8 cellular contexts compared by ENCODE assay signal in genomic region chr10:103845983-103846382, GRCh38. TPM values are rescaled to one million over a fixed set of nuclear protein-coding genes. Genes with fewer than 3 reads are reported as not detected.
A peak's percentile ranks its signal among the peaks of the same experiment; 100 is the strongest.
DNase-seq lines count a peak whose midpoint lies in the region; ATAC-seq and TF ChIP-seq lines count a peak whose summit lies in the region.

No MANE protein-coding gene starts in this region.

- ATAC-seq in activated CD8-positive, alpha-beta memory T cell treated with anti-CD3 and anti-CD28 coated beads, Interleukin-2, amount 10 ng/mL, durations not matched to agents 7 days and 5 days = peak; percentile 86
- ATAC-seq in activated B cell treated with CpG ODN at 0.5 μM for 24 hours (ENCODE audit: low read depth) (peak; percentile 95), GM18870 (IDR thresholded peaks at IDR 0.05; ENCODE audit: unreplicated experiment) (no peak)
- peak; percentile 81 for ATAC-seq in stimulated activated naive CD8-positive, alpha-beta T cell treated with anti-CD3 and anti-CD28 coated beads, Interleukin-15, amount 100 ng/mL, for 72 hours

- H3K36me3 Mint-ChIP-seq in activated CD8-positive, alpha-beta memory T cell treated with anti-CD3 and anti-CD28 coated beads, Interleukin-2, amount 10 ng/mL, durations not matched to agents 7 days and 5 days = no peaks in the 10 kb centered on the region
- H3K36me3 Mint-ChIP-seq in activated B cell treated with CpG ODN at 0.5 μM for 24 hours (ENCODE audit: low read depth) = no peaks in the 10 kb centered on the region

- H3K27me3 ChIP-seq in left ventricle myocardium inferior (ENCODE audit: low read depth) = no peaks in the 10 kb centered on the region

- no peaks in the 10 kb centered on the region for H3K9me3 ChIP-seq in left ventricle myocardium inferior (replicated peaks)

- CTCF ChIA-PET in activated CD8-positive, alpha-beta memory T cell treated with anti-CD3 and anti-CD28 coated beads, Interleukin-2, amount 10 ng/mL, durations not matched to agents 7 days and 5 days (lab: Charles Lee) = interaction anchor here (1.3 to 4.2 kb wide), 4 partner anchors 11 to 134 kb away, joined by 3 to 35 read pairs (median 18); partner anchors contain the start of gene SH3PXD2A
- CTCF ChIA-PET in activated B cell treated with CpG ODN at 0.5 μM for 24 hours (lab: Charles Lee) = interaction anchor here (0.6 to 1.0 kb wide), 2 partner anchors 127 to 134 kb away, joined by 3 to 5 read pairs; no protein-coding TSS in a partner anchor

- DNase-seq in activated CD8-positive, alpha-beta memory T cell treated with anti-CD3 and anti-CD28 coated beads, Interleukin-2, amount 10 ng/mL, durations not matched to agents 7 days and 5 days = peak; percentile 71
- no peak for DNase-seq in activated CD8-positive, alpha-beta memory T cell treated with anti-CD3 and anti-CD28 coated beads, Interleukin-2, amount 50 U/mL, for 4 hours
- DNase-seq in activated B cell treated with CpG ODN at 0.5 μM for 24 hours = peak; percentile 27
- DNase-seq in left ventricle myocardium inferior = no peak
- DNase-seq in stimulated activated naive CD8-positive, alpha-beta T cell treated with anti-CD3 and anti-CD28 coated beads, Interleukin-15, amount 100 ng/mL, for 72 hours = no peak
- DNase-seq in HCEC 1CT = no peak
- no peak for DNase-seq in NCI-H69 (lab: John Stamatoyannopoulos, UW)

- peaks cover 83% of the 10 kb centered on the region for H3K4me1 ChIP-seq in left ventricle myocardium inferior

- H3K27ac Mint-ChIP-seq in activated CD8-positive, alpha-beta memory T cell treated with anti-CD3 and anti-CD28 coated beads, Interleukin-2, amount 10 ng/mL, durations not matched to agents 7 days and 5 days = peak overlapping the region; percentile 53
- H3K27ac Mint-ChIP-seq in activated B cell treated with CpG ODN at 0.5 μM for 24 hours = no peak overlapping the region
- peak overlapping the region in 1 of 2 donors; percentile 60 for H3K27ac Mint-ChIP-seq in stimulated activated naive CD8-positive, alpha-beta T cell treated with anti-CD3 and anti-CD28 coated beads, Interleukin-15, amount 100 ng/mL, for 72 hours

- no peaks in the 10 kb centered on the region for H3K36me3 ChIP-seq in left ventricle myocardium inferior

- peaks cover 21% of the 10 kb centered on the region for H3K27me3 Mint-ChIP-seq in activated CD8-positive, alpha-beta memory T cell treated with anti-CD3 and anti-CD28 coated beads, Interleukin-2, amount 10 ng/mL, durations not matched to agents 7 days and 5 days
- H3K27me3 Mint-ChIP-seq in activated B cell treated with CpG ODN at 0.5 μM for 24 hours = peaks cover 20% of the 10 kb centered on the region
- H3K27me3 Mint-ChIP-seq in stimulated activated naive CD8-positive, alpha-beta T cell treated with anti-CD3 and anti-CD28 coated beads, Interleukin-15, amount 100 ng/mL, for 72 hours = peaks cover 23% of the 10 kb centered on the region

- no peak for TF ChIP-seq CTCF in activated B cell treated with CpG ODN at 0.5 μM for 24 hours (IDR thresholded peaks at IDR 0.05)
- no peak for TF ChIP-seq CTCF in left ventricle myocardium inferior (IDR thresholded peaks at IDR 0.05; ENCODE audit: borderline replicate concordance)

- H3K4me1 Mint-ChIP-seq in activated CD8-positive, alpha-beta memory T cell treated with anti-CD3 and anti-CD28 coated beads, Interleukin-2, amount 10 ng/mL, durations not matched to agents 7 days and 5 days = peaks cover 19% of the 10 kb centered on the region
- H3K4me1 Mint-ChIP-seq in activated B cell treated with CpG ODN at 0.5 μM for 24 hours = peaks cover 17% of the 10 kb centered on the region
- H3K4me1 Mint-ChIP-seq in stimulated activated naive CD8-positive, alpha-beta T cell treated with anti-CD3 and anti-CD28 coated beads, Interleukin-15, amount 100 ng/mL, for 72 hours = peaks cover 20% of the 10 kb centered on the region

- H3K9me3 Mint-ChIP-seq in activated CD8-positive, alpha-beta memory T cell treated with anti-CD3 and anti-CD28 coated beads, Interleukin-2, amount 10 ng/mL, durations not matched to agents 7 days and 5 days (ENCODE audit: low read depth) = no peaks in the 10 kb centered on the region
- no peaks in the 10 kb centered on the region for H3K9me3 Mint-ChIP-seq in activated B cell treated with CpG ODN at 0.5 μM for 24 hours
- no peaks in the 10 kb centered on the region for H3K9me3 Mint-ChIP-seq in stimulated activated naive CD8-positive, alpha-beta T cell treated with anti-CD3 and anti-CD28 coated beads, Interleukin-15, amount 100 ng/mL, for 72 hours

- H3K4me3 ChIP-seq in left ventricle myocardium inferior = no peak overlapping the region

- no peak overlapping the region for H3K4me3 Mint-ChIP-seq in activated CD8-positive, alpha-beta memory T cell treated with anti-CD3 and anti-CD28 coated beads, Interleukin-2, amount 10 ng/mL, durations not matched to agents 7 days and 5 days
- H3K4me3 Mint-ChIP-seq in activated B cell treated with CpG ODN at 0.5 μM for 24 hours = peak overlapping the region; percentile 36
- H3K4me3 Mint-ChIP-seq in stimulated activated naive CD8-positive, alpha-beta T cell treated with anti-CD3 and anti-CD28 coated beads, Interleukin-15, amount 100 ng/mL, for 72 hours = peak overlapping the region in 1 of 2 donors; percentile 38

- POLR2A ChIA-PET in activated B cell treated with CpG ODN at 0.5 μM for 24 hours (lab: Charles Lee) = interaction anchor here (0.6 kb wide), 2 partner anchors 65 to 221 kb away, joined by 4 to 6 read pairs; no protein-coding TSS in a partner anchor

- peak overlapping the region; percentile 47 for H3K27ac ChIP-seq in left ventricle myocardium inferior (replicated peaks)

- intact Hi-C loops in activated B cell treated with CpG ODN at 0.5 μM for 24 hours (cut with micrococcal nuclease) = loop anchor here (1.0 kb wide), 1 partner anchor 8 kb away; no protein-coding TSS in a partner anchor
- intact Hi-C loops in left ventricle myocardium inferior (cut with micrococcal nuclease) = no loop called here

RNA-seq across cellular contexts. Expression of gene SH3PXD2A, which starts 9.4 kb away (rescaled TPM):
- total RNA-seq in activated CD8-positive, alpha-beta memory T cell treated with anti-CD3 and anti-CD28 coated beads, Interleukin-2, amount 10 ng/mL, durations not matched to agents 7 days and 5 days = 10 to 100 TPM; 12.4 to 14.5 TPM
- total RNA-seq in activated B cell treated with CpG ODN at 0.5 μM for 24 hours (15.7 and 18.2 TPM in 2 replicates), left ventricle myocardium inferior (34.4 TPM)

Comparison
In these comparisons a context has a peak if more than half of its experiments do, and no peak if none do; other contexts are left out.
1. DNase-seq: peak in activated CD8-positive, alpha-beta memory T cell treated with anti-CD3 and anti-CD28 coated beads, Interleukin-2, amount 10 ng/mL, durations not matched to agents 7 days and 5 days (single experiment) and activated B cell treated with CpG ODN at 0.5 μM for 24 hours (single experiment); none in activated CD8-positive, alpha-beta memory T cell treated with anti-CD3 and anti-CD28 coated beads, Interleukin-2, amount 50 U/mL, for 4 hours (single experiment), left ventricle myocardium inferior (single experiment), stimulated activated naive CD8-positive, alpha-beta T cell treated with anti-CD3 and anti-CD28 coated beads, Interleukin-15, amount 100 ng/mL, for 72 hours (0 of 2), HCEC 1CT (single experiment) and NCI-H69 (single experiment).